Comparison of ENCODE assay signal across 8 cellular contexts in the genomic region with DNA sequence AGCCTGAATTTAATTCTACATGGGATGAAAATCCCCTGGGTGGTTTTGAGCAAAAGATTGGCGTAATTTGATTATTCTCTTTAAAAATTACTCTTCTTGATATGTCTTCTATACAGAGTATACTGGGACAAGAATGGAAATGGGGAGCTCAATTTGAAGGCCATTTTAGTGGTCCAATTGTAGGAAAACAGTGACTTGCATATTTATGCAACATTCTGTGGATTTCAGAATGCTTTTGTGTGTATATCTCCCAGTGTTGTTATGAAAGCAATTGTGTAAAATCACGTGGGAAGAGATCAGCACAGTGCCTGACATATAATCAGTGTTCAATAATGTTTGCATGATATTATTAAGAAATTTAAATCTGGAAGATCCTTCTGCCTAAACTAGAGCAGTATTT.
"Had no signal": no experiment of that assay in that cellular context is flagged by ENCODE, and none has a peak within 500 bp of the region (broad histone marks: within the 10 kb centered on the region; RNA-seq: fewer than 3 reads in every experiment).

No MANE protein-coding gene starts in this region.

- ATAC-seq: GM12878 had no signal

- DNase-seq: GDM1, GF-D8 had no signal

- H3K4me3 ChIP-seq: GM12878 had no signal

- FAIRE-seq: G401.6, GM12878, GM12891, GM12892, GM18507, GM19239 had no signal
